1 cellular context compared by ENCODE assay signal in the genomic region with DNA sequence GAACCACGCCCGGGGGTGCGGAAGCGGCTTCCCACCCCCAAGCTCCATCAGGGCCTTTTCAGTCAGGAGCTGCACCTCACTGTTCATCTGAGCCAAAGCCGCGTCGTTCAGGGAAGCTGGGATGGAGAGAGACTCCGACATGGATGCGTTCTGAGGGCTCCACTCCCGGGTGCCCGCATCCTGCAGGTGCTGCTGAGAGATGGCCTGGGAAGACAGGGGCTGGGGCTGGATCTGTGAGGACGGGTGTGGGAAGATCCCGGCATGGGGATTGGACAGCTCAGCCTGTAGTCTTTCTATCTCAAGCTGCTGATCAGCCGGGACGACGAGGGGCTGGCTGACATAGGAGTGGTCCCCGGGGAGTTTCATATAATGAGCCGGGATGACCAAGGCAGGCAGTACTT.
TF ChIP-seq lines count a peak whose summit lies in the region.

No MANE protein-coding gene starts in this region.

TF ChIP-seq in H1, 55 proteins besides CTCF, POLR2A, EP300 and RAD21:
- TF ChIP-seq POU5F1 (IDR thresholded peaks at IDR 0.05; ENCODE audit: low read depth, low read length) (no peak), HDAC6 (IDR thresholded peaks at IDR 0.05; ENCODE audit: low read depth, low read length) (no peak), SAP30 (IDR thresholded peaks at IDR 0.05; ENCODE audit: insufficient read depth, insufficient replicate concordance, low read length) (no peak), CBX5 (IDR thresholded peaks at IDR 0.05; ENCODE audit: low read depth, low read length) (no peak), SP4 (IDR thresholded peaks at IDR 0.05; ENCODE audit: low read length) (no peak), ATF3 (IDR thresholded peaks at IDR 0.05; ENCODE audit: insufficient read depth, low read depth, low read length) (no peak)
